12 cellular contexts compared by ENCODE assay signal in genomic region chr10:3924344-3924743, GRCh38.
DNase-seq lines count a peak whose midpoint lies in the region; ATAC-seq and TF ChIP-seq lines count a peak whose summit lies in the region.
"Had no signal": no experiment of that assay in that cellular context is flagged by ENCODE, and none has a peak within 500 bp of the region (broad histone marks: within the 10 kb centered on the region; RNA-seq: fewer than 3 reads in every experiment).

No MANE protein-coding gene starts in this region.

- no peaks in the 10 kb centered on the region for H3K36me3 Mint-ChIP-seq in naive thymus-derived CD8-positive, alpha-beta T cell

- H3K27me3 ChIP-seq in GM23248 (replicated peaks; ENCODE audit: insufficient read depth) (no peaks in the 10 kb centered on the region), fibroblast of lung (ENCODE audit: control insufficient read depth, insufficient read depth, low read length) (no peaks in the 10 kb centered on the region)

- H3K27ac ChIP-seq in GM23248, result peak overlapping the region; percentile 50
- H3K27ac ChIP-seq in RWPE1, result peak overlapping the region; percentile 66; the same call in 1 of the 2 replicates
- H3K27ac ChIP-seq in fibroblast of lung (ENCODE audit: insufficient read depth, low read length), result peak overlapping the region; percentile 43

- no peaks in the 10 kb centered on the region for H3K9me2 ChIP-seq in GM23248 (ENCODE audit: insufficient read depth)

- in situ Hi-C loops in GM23248 (cut with MboI), result no loop called here

- H3K4me1 ChIP-seq in GM23248 (ENCODE audit: insufficient read depth) (peaks cover 9% of the 10 kb centered on the region), fibroblast of lung (ENCODE audit: control insufficient read depth, extremely low read depth, insufficient read depth, low read length) (no peaks in the 10 kb centered on the region)

- TF ChIP-seq CTCF in RWPE1 (conservative IDR thresholded peaks at IDR 0.05; ENCODE audit: low read depth), result no peak
- TF ChIP-seq CTCF in fibroblast of lung (conservative IDR thresholded peaks at IDR 0.05 in 1 of 2, IDR thresholded peaks at IDR 0.05 in 1 of 2; ENCODE audit: low read depth in 1 of 2, low read length in 2 of 2), result no peak

- no peaks in the 10 kb centered on the region for H3F3A ChIP-seq in GM23248 (ENCODE audit: insufficient read depth)

- DNase-seq in GM23248 (peak; percentile 93), RWPE1 (ENCODE audit: low spot score) (peak; percentile 84), fibroblast of lung (ENCODE audit: low read depth in 2 of 2) (peak; percentile 88 to 93), pulmonary artery endothelial cell (ENCODE audit: low read depth, low spot score) (peak; percentile 98)
- no peak for DNase-seq in naive thymus-derived CD8-positive, alpha-beta T cell
- DNase-seq in activated T-cell treated with anti-CD3 and anti-CD28 coated beads, Interleukin-2, amount 50 U/mL, for 1 hour, result no peak
- DNase-seq: activated B cell treated with CpG ODN at 0.5 μM for 24 hours; activated naive CD4-positive, alpha-beta T cell treated with Interleukin-2 at 50 U/mL for 16 hours; GOT3; NCI-H2029 treated with DMSO at 0.1 percent for 48 hours had no signal

- 30 to 31% methylated on average over 5 of the region's 5 CpGs for WGBS in GM23248 (ENCODE audit: low coverage in 1 of 2, low lambda C conversion rate in 2 of 2, missing lambda C conversion rate in 2 of 2), 2 experiments

- POLR2A ChIA-PET in RWPE1 (lab: Yijun Ruan, JAX; ENCODE audit: low non-redundant PET), result no interaction called here
- POLR2A ChIA-PET in naive thymus-derived CD8-positive, alpha-beta T cell (lab: Charles Lee), result interaction anchor here (0.7 kb wide), 1 partner anchor 737 kb away, joined by 3 read pairs; no protein-coding TSS in a partner anchor

- H4K20me1 ChIP-seq in GM23248 (ENCODE audit: insufficient read depth), result no peaks in the 10 kb centered on the region
- H4K20me1 ChIP-seq in fibroblast of lung (ENCODE audit: control insufficient read depth, extremely low read depth, insufficient read depth, low read length), result no peaks in the 10 kb centered on the region

- no peak for ATAC-seq in naive thymus-derived CD8-positive, alpha-beta T cell
- ATAC-seq in GM21737 (IDR thresholded peaks at IDR 0.05; ENCODE audit: unreplicated experiment) (no peak), HG03457 (IDR thresholded peaks at IDR 0.05; ENCODE audit: unreplicated experiment) (no peak)

- H3K27me3 Mint-ChIP-seq in naive thymus-derived CD8-positive, alpha-beta T cell, result peaks cover 0 to 1% (median 0%) of the 10 kb centered on the region in 5 donors
- H3K27me3 Mint-ChIP-seq: activated B cell treated with CpG ODN at 0.5 μM for 24 hours had no signal

- H3K9ac ChIP-seq in GM23248 (no peak overlapping the region), fibroblast of lung (ENCODE audit: insufficient read depth, low read length) (no peak overlapping the region)

- no peak overlapping the region for H3K4me2 ChIP-seq in GM23248 (ENCODE audit: unreplicated experiment)
- no peak overlapping the region for H3K4me2 ChIP-seq in fibroblast of lung (ENCODE audit: extremely low read depth, insufficient read depth, low read length)

- CTCF ChIA-PET in RWPE1 (lab: Yijun Ruan, JAX), result no interaction called here

- H3K4me3 Mint-ChIP-seq in naive thymus-derived CD8-positive, alpha-beta T cell, result no peak overlapping the region
- H3K4me3 Mint-ChIP-seq: activated B cell treated with CpG ODN at 0.5 μM for 24 hours had no signal

- no peaks in the 10 kb centered on the region for H3K9me3 Mint-ChIP-seq in naive thymus-derived CD8-positive, alpha-beta T cell
- H3K9me3 Mint-ChIP-seq: activated B cell treated with CpG ODN at 0.5 μM for 24 hours had no signal

- H3K79me2 ChIP-seq in GM23248 (ENCODE audit: insufficient read depth), result no peaks in the 10 kb centered on the region
- H3K79me2 ChIP-seq in fibroblast of lung (ENCODE audit: control insufficient read depth, insufficient read depth, low read length), result no peaks in the 10 kb centered on the region

- peak overlapping the region in 1 of 10 donors; percentile 19 for H3K27ac Mint-ChIP-seq in naive thymus-derived CD8-positive, alpha-beta T cell
- H3K27ac Mint-ChIP-seq: activated B cell treated with CpG ODN at 0.5 μM for 24 hours had no signal

- H3K36me3 ChIP-seq in GM23248 (ENCODE audit: low read depth) (no peaks in the 10 kb centered on the region), fibroblast of lung (ENCODE audit: control insufficient read depth, insufficient read depth, low read length) (no peaks in the 10 kb centered on the region)

- H3K4me1 Mint-ChIP-seq in naive thymus-derived CD8-positive, alpha-beta T cell, result peaks cover 0 to 4% (median under 1%) of the 10 kb centered on the region in 4 donors
- H3K4me1 Mint-ChIP-seq: activated B cell treated with CpG ODN at 0.5 μM for 24 hours had no signal

- H3K4me3 ChIP-seq in GM23248, result no peak overlapping the region
- H3K4me3 ChIP-seq in fibroblast of lung (replicated peaks in 1 of 4; ENCODE audit: control extremely low read depth in 1 of 4, insufficient read depth in 1 of 4, low read depth in 3 of 4, low read length in 4 of 4), result no peak overlapping the region

- no peaks in the 10 kb centered on the region for H3K9me3 ChIP-seq in GM23248 (ENCODE audit: low read depth)
- H3K9me3 ChIP-seq in fibroblast of lung (ENCODE audit: control insufficient read depth, insufficient read depth, low read depth, low read length), result no peaks in the 10 kb centered on the region

- no peak overlapping the region for H2AFZ ChIP-seq in GM23248
- H2AFZ ChIP-seq in fibroblast of lung (ENCODE audit: low read length), result no peak overlapping the region

Comparison
In these comparisons a context has a peak if more than half of its experiments do, and no peak if none do; other contexts are left out.
1. DNase-seq: peak in GM23248 (single experiment), RWPE1 (single experiment), fibroblast of lung (2 of 2) and pulmonary artery endothelial cell (single experiment); none in naive thymus-derived CD8-positive, alpha-beta T cell (0 of 10) and activated T-cell treated with anti-CD3 and anti-CD28 coated beads, Interleukin-2, amount 50 U/mL, for 1 hour (single experiment).
2. Peak in every context shown above with its lines, with median percentiles within 50 percentile points of each other: H3K27ac ChIP-seq.